ENCODE assay signal across 15 cellular contexts in the genomic region with DNA sequence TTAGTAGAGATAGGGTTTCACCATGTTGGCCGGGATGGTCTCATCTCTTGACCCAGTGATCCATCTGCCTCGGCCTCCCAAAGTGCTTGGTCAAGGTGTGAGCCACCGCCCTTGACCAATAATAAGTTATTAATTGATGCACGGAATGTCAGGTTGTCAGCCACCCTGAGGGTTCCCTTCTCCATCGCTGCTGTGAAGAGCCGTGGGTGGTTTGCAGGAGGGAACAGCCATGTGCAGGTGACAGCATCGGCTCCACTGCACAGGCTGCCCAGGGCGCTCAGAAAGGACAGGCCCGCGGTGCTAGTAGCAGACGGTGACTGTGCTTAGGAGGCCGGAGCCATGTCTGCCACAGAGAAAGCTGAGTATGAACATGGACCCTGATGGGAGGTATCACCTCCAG.
"Had no signal": no experiment of that assay in that cellular context is flagged by ENCODE, and none has a peak within 500 bp of the region (broad histone marks: within the 10 kb centered on the region; RNA-seq: fewer than 3 reads in every experiment).

No MANE protein-coding gene starts in this region.

- H3K36me3 ChIP-seq: neutrophil, vagina had no signal

- H3K4me1 ChIP-seq: vagina had no signal

- H3K27me3 Mint-ChIP-seq: stimulated activated naive CD8-positive, alpha-beta T cell treated with anti-CD3 and anti-CD28 coated beads, Interleukin-15, Interleukin-2, amounts not matched to agents 100 ng/mL and 50 ng/mL, for 24 hours had no signal

- H3K9me3 ChIP-seq: neutrophil, vagina had no signal

- H3K4me1 Mint-ChIP-seq: activated naive CD8-positive, alpha-beta T cell treated with anti-CD3 and anti-CD28 coated beads, Interleukin-2, amount 50 U/mL, for 24 hours; naive thymus-derived CD4-positive, alpha-beta T cell; T-cell had no signal

- ATAC-seq: activated naive CD8-positive, alpha-beta T cell treated with anti-CD3 and anti-CD28 coated beads, Interleukin-2, amount 50 U/mL, for 24 hours; esophagus mucosa; left lobe of liver; naive thymus-derived CD4-positive, alpha-beta T cell; T-cell had no signal

- H3K36me3 Mint-ChIP-seq: naive thymus-derived CD4-positive, alpha-beta T cell; T-cell had no signal

- H3K27me3 ChIP-seq: neutrophil, vagina had no signal

- H3K9me3 Mint-ChIP-seq: activated naive CD8-positive, alpha-beta T cell treated with anti-CD3 and anti-CD28 coated beads, Interleukin-2, amount 50 U/mL, for 24 hours; naive thymus-derived CD4-positive, alpha-beta T cell; stimulated activated naive CD8-positive, alpha-beta T cell treated with anti-CD3 and anti-CD28 coated beads, Interleukin-15, Interleukin-2, amounts not matched to agents 100 ng/mL and 50 ng/mL, for 24 hours; T-cell had no signal

- H3K27ac ChIP-seq: neutrophil, vagina had no signal

- H3K27ac Mint-ChIP-seq: activated naive CD8-positive, alpha-beta T cell treated with anti-CD3 and anti-CD28 coated beads, Interleukin-2, amount 50 U/mL, for 24 hours; naive thymus-derived CD4-positive, alpha-beta T cell; stimulated activated naive CD8-positive, alpha-beta T cell treated with anti-CD3 and anti-CD28 coated beads, Interleukin-15, Interleukin-2, amounts not matched to agents 100 ng/mL and 50 ng/mL, for 24 hours; T-cell had no signal

- H3K4me3 Mint-ChIP-seq: activated naive CD8-positive, alpha-beta T cell treated with anti-CD3 and anti-CD28 coated beads, Interleukin-2, amount 50 U/mL, for 24 hours; naive thymus-derived CD4-positive, alpha-beta T cell; stimulated activated naive CD8-positive, alpha-beta T cell treated with anti-CD3 and anti-CD28 coated beads, Interleukin-15, Interleukin-2, amounts not matched to agents 100 ng/mL and 50 ng/mL, for 24 hours; T-cell had no signal

- DNase-seq: activated CD4-positive, alpha-beta T cell treated with anti-CD3 and anti-CD28 coated beads, Interleukin-2, amount 50 U/mL, for 4 hours; activated CD4-positive, CD25-positive, alpha-beta regulatory T cell treated with anti-CD3 and anti-CD28 coated beads, Interleukin-2, amount 50 U/mL, for 72 hours; activated naive CD4-positive, alpha-beta T cell; activated naive CD8-positive, alpha-beta T cell treated with anti-CD3 and anti-CD28 coated beads, Interleukin-2, amount 50 U/mL, for 24 hours; mammary epithelial cell; naive thymus-derived CD4-positive, alpha-beta T cell; small intestine; T-helper 9 cell had no signal

- H3K4me3 ChIP-seq: dorsolateral prefrontal cortex, vagina had no signal
